ENCODE assay signal across 1 cellular context in the genomic region with DNA sequence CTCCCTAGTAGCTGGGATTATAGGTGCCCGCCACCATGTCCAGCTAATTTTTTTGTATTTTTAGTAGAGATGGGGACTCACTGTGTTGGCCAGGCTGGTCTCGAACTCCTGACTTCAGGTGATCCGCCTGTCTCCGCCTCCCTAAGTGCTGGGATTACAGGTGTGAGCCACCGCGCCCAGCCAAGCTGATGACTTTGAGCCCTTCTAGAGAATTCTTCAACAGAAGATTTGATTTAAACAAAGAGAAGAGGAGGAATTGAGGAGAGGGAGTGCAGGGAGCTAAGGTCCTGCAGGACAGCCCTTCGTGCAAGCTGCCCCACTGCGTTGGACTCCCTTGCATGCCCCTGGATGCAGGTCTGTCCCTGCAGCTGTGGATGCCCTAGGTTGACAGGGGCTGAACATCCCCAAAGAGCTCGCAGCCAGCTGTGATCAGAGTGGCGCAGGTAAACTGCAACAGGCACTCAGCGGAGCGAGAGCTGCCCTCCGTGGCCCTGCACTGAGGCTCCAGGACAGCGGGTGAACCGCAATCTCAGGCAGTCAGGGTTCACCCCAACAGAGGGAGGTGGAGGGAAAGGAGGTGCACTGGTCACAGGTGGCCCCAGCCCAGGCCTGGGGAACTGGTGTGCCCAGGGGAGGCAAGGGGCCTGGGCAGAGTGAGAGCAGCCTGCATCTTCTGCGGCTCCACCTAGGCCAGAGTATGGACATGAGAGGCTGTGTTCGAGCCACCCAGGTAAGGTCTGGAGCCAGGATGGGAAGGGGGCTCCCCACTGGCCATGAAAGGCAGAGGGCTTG.
TF ChIP-seq lines count a peak whose summit lies in the region.

No MANE protein-coding gene starts in this region.

TF ChIP-seq in H1, 55 proteins besides CTCF, POLR2A, EP300 and RAD21:
- TF ChIP-seq BCL11A (IDR thresholded peaks at IDR 0.05; ENCODE audit: low read depth in 2 of 2, low read length in 2 of 2) = no peak
